ENCODE assay signal across 8 cellular contexts in the genomic region with DNA sequence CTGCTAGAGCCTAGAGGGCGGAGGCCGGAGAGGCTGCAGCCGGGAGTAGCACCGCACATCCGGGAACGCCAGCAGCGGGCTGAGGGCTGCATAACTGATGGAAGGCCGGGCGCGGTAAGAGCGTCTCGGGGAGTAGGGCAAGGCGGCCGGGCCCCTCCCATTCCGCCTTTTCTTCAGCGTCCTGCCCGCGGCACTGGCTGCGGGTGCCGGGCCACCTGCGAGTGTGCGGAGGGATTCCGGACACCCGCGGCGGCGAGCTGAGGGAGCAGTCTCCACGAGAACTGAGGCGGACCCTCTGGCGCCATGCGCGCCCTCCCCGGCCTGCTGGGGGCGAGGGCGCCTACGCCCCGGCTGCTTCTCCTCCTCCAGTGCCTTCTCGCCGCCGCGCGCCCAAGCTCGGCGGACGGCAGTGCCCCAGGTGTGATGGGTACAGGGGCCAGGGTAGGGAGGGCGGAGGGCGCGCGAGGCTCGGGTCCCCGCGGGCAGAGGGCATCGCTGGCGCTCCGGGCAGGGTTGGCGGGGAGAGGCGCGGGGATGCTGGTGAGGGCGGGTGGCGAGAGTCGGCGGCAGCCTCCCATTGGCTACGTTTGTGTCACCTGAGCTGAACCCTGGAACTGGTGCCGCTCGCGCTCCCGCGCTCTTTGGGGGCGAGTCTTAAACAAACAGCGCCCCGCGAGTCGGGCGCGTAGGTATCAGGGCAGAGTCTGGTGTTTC.
DNase-seq lines count a peak whose midpoint lies in the region; ATAC-seq lines count a peak whose summit lies in the region.

No MANE protein-coding gene starts in this region.

- H3K9me3 ChIP-seq in Karpas-422 (ENCODE audit: low read length) (no peaks in the 10 kb centered on the region), iPS-20b (ENCODE audit: insufficient read depth, low read depth, low read length) (no peaks in the 10 kb centered on the region)

- H3K27me3 Mint-ChIP-seq in T-helper 2 cell treated with Interferon-gamma antibody and Interleukin-4, amounts not matched to agents 5 μg/mL and 100 μg/mL, for 36 hours (ENCODE audit: low read depth) = no peaks in the 10 kb centered on the region

- H3K27ac Mint-ChIP-seq in T-helper 2 cell treated with Interferon-gamma antibody and Interleukin-4, amounts not matched to agents 5 μg/mL and 100 μg/mL, for 36 hours = peak overlapping the region; percentile 93

- no peak for ATAC-seq in HG02588 (IDR thresholded peaks at IDR 0.05; ENCODE audit: unreplicated experiment)

- peaks cover 20% of the 10 kb centered on the region for H3K9me3 Mint-ChIP-seq in T-helper 2 cell treated with Interferon-gamma antibody and Interleukin-4, amounts not matched to agents 5 μg/mL and 100 μg/mL, for 36 hours

- peaks cover 59% of the 10 kb centered on the region for H3K4me1 Mint-ChIP-seq in T-helper 2 cell treated with Interferon-gamma antibody and Interleukin-4, amounts not matched to agents 5 μg/mL and 100 μg/mL, for 36 hours (ENCODE audit: low read depth)

- DNase-seq in EH (ENCODE audit: low read depth) (peak; percentile 4), Karpas-422 (peak; percentile 97), astrocyte of the hippocampus (ENCODE audit: low read depth, low spot score) (peak; percentile 59), SKM-1 (lab: John Stamatoyannopoulos, UW; ENCODE audit: unreplicated experiment) (no peak)
- peak; percentile 95 for DNase-seq in T-helper 2 cell treated with Interferon-gamma antibody and Interleukin-4, amounts not matched to agents 5 μg/mL and 100 μg/mL, for 36 hours (ENCODE audit: low spot score)
- DNase-seq in stimulated activated CD4-positive, alpha-beta T cell treated with anti-CD3 and anti-CD28 coated beads, Interleukin-12 subunit alpha, Interleukin-12 subunit beta, amount 100 ng/mL, for 4 hours = peak; percentile 75

- peak overlapping the region; percentile 85 for H3K4me3 ChIP-seq in Karpas-422 (ENCODE audit: low read length)
- peak overlapping the region; percentile 74 for H3K4me3 ChIP-seq in iPS-20b (ENCODE audit: low read length)

- H3K4me1 ChIP-seq in Karpas-422 (ENCODE audit: low read length) (peaks cover 60% of the 10 kb centered on the region), iPS-20b (ENCODE audit: insufficient read depth, low read length) (peaks cover 8% of the 10 kb centered on the region; the same call in 1 of the 2 replicates)

- H3K27ac ChIP-seq in Karpas-422 (ENCODE audit: low read length) (peak overlapping the region; percentile 100), iPS-20b (ENCODE audit: low read length) (no peak overlapping the region)

- H3K4me2 ChIP-seq in Karpas-422 (ENCODE audit: low read depth, low read length, poor library complexity, severe bottlenecking) = peak overlapping the region; percentile 98

- H4K20me1 ChIP-seq in Karpas-422 (ENCODE audit: insufficient read depth, low read depth, low read length) = no peaks in the 10 kb centered on the region

- H3K9ac ChIP-seq in Karpas-422 (ENCODE audit: low read length) = peak overlapping the region; percentile 97
- H3K9ac ChIP-seq in iPS-20b (ENCODE audit: low read depth, low read length) = peak overlapping the region; percentile 79

- H3K36me3 ChIP-seq in Karpas-422 (ENCODE audit: insufficient read depth, low read length) = no peaks in the 10 kb centered on the region
- H3K36me3 ChIP-seq in iPS-20b (ENCODE audit: insufficient read depth, low read depth, low read length) = no peaks in the 10 kb centered on the region

- H2AFZ ChIP-seq in Karpas-422 (ENCODE audit: low read length) = no peak overlapping the region

- peaks cover 23% of the 10 kb centered on the region for H3K36me3 Mint-ChIP-seq in T-helper 2 cell treated with Interferon-gamma antibody and Interleukin-4, amounts not matched to agents 5 μg/mL and 100 μg/mL, for 36 hours (ENCODE audit: low read depth)

- peak overlapping the region; percentile 91 for H3K4me3 Mint-ChIP-seq in T-helper 2 cell treated with Interferon-gamma antibody and Interleukin-4, amounts not matched to agents 5 μg/mL and 100 μg/mL, for 36 hours

- peaks cover 7% of the 10 kb centered on the region; the same call in 1 of the 2 replicates for H3K79me2 ChIP-seq in Karpas-422 (ENCODE audit: low read length)

- no peaks in the 10 kb centered on the region for H3K9me2 ChIP-seq in Karpas-422 (replicated peaks; ENCODE audit: insufficient read depth, low read length)

- H3K27me3 ChIP-seq in Karpas-422 (ENCODE audit: low read length) (no peaks in the 10 kb centered on the region), iPS-20b (ENCODE audit: insufficient read depth, low read length) (peaks cover 12% of the 10 kb centered on the region)
